In genomic region chr15:59373215-59373614, GRCh38 we compare ENCODE assay signal across 8 cellular contexts. TPM values are rescaled to one million over a fixed set of nuclear protein-coding genes. Genes with fewer than 3 reads are reported as not detected.
DNase-seq lines count a peak whose midpoint lies in the region; ATAC-seq and TF ChIP-seq lines count a peak whose summit lies in the region.

No MANE protein-coding gene starts in this region.

- H2AFZ ChIP-seq in mammary epithelial cell (ENCODE audit: low read depth, low read length), result peak overlapping the region; percentile 73

- H3K4me3 Mint-ChIP-seq in activated naive CD4-positive, alpha-beta T cell treated with anti-CD3 and anti-CD28 coated beads, Interleukin-2, amount 10 ng/mL, durations not matched to agents 7 days and 5 days, result peak overlapping the region; percentile 94

- CTCF ChIA-PET in activated naive CD4-positive, alpha-beta T cell treated with anti-CD3 and anti-CD28 coated beads, Interleukin-2, amount 10 ng/mL, durations not matched to agents 7 days and 5 days (lab: Charles Lee), result interaction anchor here (0.9 kb wide), 1 partner anchor 126 kb away, joined by 3 read pairs; no protein-coding TSS in a partner anchor
- CTCF ChIA-PET in mammary epithelial cell (lab: Charles Lee; ENCODE audit: low non-redundant PET), result interaction anchor here (0.6 to 0.7 kb wide), 2 partner anchors 73 to 267 kb away, joined by 6 to 10 read pairs; no protein-coding TSS in a partner anchor

- no peaks in the 10 kb centered on the region for H3K36me3 ChIP-seq in mammary epithelial cell (ENCODE audit: insufficient read depth, low read length)
- H3K36me3 ChIP-seq in mesodermal cell (ENCODE audit: control insufficient read depth, insufficient read depth, low read length), result no peaks in the 10 kb centered on the region
- H3K36me3 ChIP-seq in upper lobe of right lung, result no peaks in the 10 kb centered on the region

- peaks cover 11% of the 10 kb centered on the region for H3K36me3 Mint-ChIP-seq in activated naive CD4-positive, alpha-beta T cell treated with anti-CD3 and anti-CD28 coated beads, Interleukin-2, amount 10 ng/mL, durations not matched to agents 7 days and 5 days

- H3K79me2 ChIP-seq in mammary epithelial cell (ENCODE audit: insufficient read depth, low read length), result peaks cover 57% of the 10 kb centered on the region

- H4K20me1 ChIP-seq in mammary epithelial cell (ENCODE audit: insufficient read depth, low read length), result no peaks in the 10 kb centered on the region

- H3K9ac ChIP-seq in mammary epithelial cell (ENCODE audit: insufficient read depth, low read length), result peak overlapping the region; percentile 95

- H3K4me1 ChIP-seq in mammary epithelial cell (ENCODE audit: insufficient read depth, low read length), result peaks cover 25% of the 10 kb centered on the region
- peaks cover 3% of the 10 kb centered on the region for H3K4me1 ChIP-seq in mesodermal cell (ENCODE audit: control insufficient read depth, insufficient read depth, low read length, poor library complexity, severe bottlenecking)
- peaks cover 3% of the 10 kb centered on the region for H3K4me1 ChIP-seq in upper lobe of right lung

- H3K9me3 ChIP-seq in mammary epithelial cell (replicated peaks; ENCODE audit: insufficient read depth, low read length) (no peaks in the 10 kb centered on the region), mesodermal cell (ENCODE audit: control insufficient read depth, low read length) (no peaks in the 10 kb centered on the region), upper lobe of right lung (no peaks in the 10 kb centered on the region)

- no peak for DNase-seq in activated naive CD4-positive, alpha-beta T cell treated with anti-CD3 and anti-CD28 coated beads, Interleukin-2, amount 10 ng/mL, durations not matched to agents 7 days and 5 days
- DNase-seq in activated naive CD4-positive, alpha-beta T cell treated with Interleukin-2 at 50 U/mL for 16 hours, result no peak
- no peak for DNase-seq in mammary epithelial cell
- no peak for DNase-seq in upper lobe of right lung
- DNase-seq in SK-N-DZ (ENCODE audit: low spot score), result no peak
- no peak for DNase-seq in GOT3 (lab: John Stamatoyannopoulos, UW)

- 6% methylated on average over 6 of the region's 6 CpGs for WGBS in mammary epithelial cell (ENCODE audit: low coverage, missing lambda C conversion rate)
- 5 to 27% methylated on average over 2 to 4 of the region's 6 CpGs for WGBS in mesodermal cell (ENCODE audit: insufficient coverage in 2 of 2), 2 experiments

- TSS peak; percentile 67 for BruUV-seq in mammary epithelial cell (replicated peaks; lab: Mats Ljungman, UMichigan)

- H3K4me1 Mint-ChIP-seq in activated naive CD4-positive, alpha-beta T cell treated with anti-CD3 and anti-CD28 coated beads, Interleukin-2, amount 10 ng/mL, durations not matched to agents 7 days and 5 days, result peaks cover 33% of the 10 kb centered on the region

- dilution Hi-C loops in mammary epithelial cell (cut with HindIII; ENCODE audit: low sequenced_read_pairs), result no loop called here

- no peaks in the 10 kb centered on the region for H3K9me3 Mint-ChIP-seq in activated naive CD4-positive, alpha-beta T cell treated with anti-CD3 and anti-CD28 coated beads, Interleukin-2, amount 10 ng/mL, durations not matched to agents 7 days and 5 days

- TF ChIP-seq CTCF in mammary epithelial cell (conservative IDR thresholded peaks at IDR 0.05 in 1 of 2, IDR thresholded peaks at IDR 0.05 in 1 of 2; ENCODE audit: extremely low read depth in 1 of 2, insufficient read depth in 1 of 2, low read depth in 1 of 2, low read length in 2 of 2), result no peak
- TF ChIP-seq CTCF in upper lobe of right lung (IDR thresholded peaks at IDR 0.05), result no peak

- H3K27ac ChIP-seq in mammary epithelial cell (ENCODE audit: insufficient read depth, low read depth, low read length) (peak overlapping the region; percentile 95), mesodermal cell (ENCODE audit: low read depth, low read length, severe bottlenecking) (peak overlapping the region; percentile 69), upper lobe of right lung (peak overlapping the region; percentile 89)

- intact Hi-C loops in mammary epithelial cell (cut with micrococcal nuclease) (loop anchor here (2.0 to 10.0 kb wide), 5 partner anchors 36 to 388 kb away; partner anchors contain the start of gene RNF111), upper lobe of right lung (cut with DNase I) (no loop called here)

- peaks cover 69% of the 10 kb centered on the region for H3K27me3 Mint-ChIP-seq in activated naive CD4-positive, alpha-beta T cell treated with anti-CD3 and anti-CD28 coated beads, Interleukin-2, amount 10 ng/mL, durations not matched to agents 7 days and 5 days

- in situ Hi-C loops in mammary epithelial cell (cut with MboI; ENCODE audit: low sequenced_read_pairs in 2 of 2), result loop anchor here in 1 of 2 donors (10.0 kb wide), 1 partner anchor 122 kb away; no protein-coding TSS in a partner anchor

- H3K4me3 ChIP-seq in mammary epithelial cell (replicated peaks in 1 of 3; ENCODE audit: insufficient read depth in 1 of 3, low read depth in 2 of 3, low read length in 3 of 3) (peak overlapping the region; percentile 77 to 98 (median 90)), mesodermal cell (ENCODE audit: extremely low read depth, insufficient read depth, low read length, poor library complexity, severe bottlenecking) (peak overlapping the region; percentile 76), upper lobe of right lung (peak overlapping the region; percentile 89)

- H3K27me3 ChIP-seq in mammary epithelial cell (ENCODE audit: insufficient read depth, low read length) (no peaks in the 10 kb centered on the region), upper lobe of right lung (no peaks in the 10 kb centered on the region)

- no peak for ATAC-seq in upper lobe of right lung
- no peak for ATAC-seq in HG03196 (IDR thresholded peaks at IDR 0.05; ENCODE audit: unreplicated experiment)

- no peak overlapping the region for H3K27ac Mint-ChIP-seq in activated naive CD4-positive, alpha-beta T cell treated with anti-CD3 and anti-CD28 coated beads, Interleukin-2, amount 10 ng/mL, durations not matched to agents 7 days and 5 days

- H3K4me2 ChIP-seq in mammary epithelial cell (ENCODE audit: insufficient read depth, low read depth, low read length), result peak overlapping the region; percentile 89

RNA-seq across cellular contexts. Expression of gene MYO1E, which starts 0.5 kb away (rescaled TPM):
- total RNA-seq in mammary epithelial cell, result 100 to 1,000 TPM; 205 to 298 TPM
- 47.9 TPM for polyA plus RNA-seq in mammary epithelial cell
- 196 TPM for polyA minus RNA-seq in mammary epithelial cell
- polyA plus RNA-seq in mesodermal cell (2013, experiment 1 of 2), result 45.5 TPM
- polyA plus RNA-seq in mesodermal cell (2013, experiment 2 of 2), result 32.9 TPM
- total RNA-seq in upper lobe of right lung, result 98.4 TPM
- polyA plus RNA-seq in SK-N-DZ (2014; cell fraction: cytosol; rRNA removed), result 0.09 and 1.1 TPM in 2 replicates
- 0.49 TPM in 1 of 2 replicates, not detected in the other for polyA plus RNA-seq in SK-N-DZ (2014; cell fraction: nucleus; rRNA removed)
